ENCODE assay signal across 8 cellular contexts in genomic region chr1:32179193-32179442, GRCh38. TPM values are rescaled to one million over a fixed set of nuclear protein-coding genes. Genes with fewer than 3 reads are reported as not detected.
DNase-seq lines count a peak whose midpoint lies in the region; ATAC-seq and TF ChIP-seq lines count a peak whose summit lies in the region.

No MANE protein-coding gene starts in this region.

- peaks cover 28 to 35% of the 10 kb centered on the region in 2 donors for H3K4me1 ChIP-seq in gastrocnemius medialis

- H3K9me3 ChIP-seq in SK-N-MC (ENCODE audit: low read depth, low read length) (no peaks in the 10 kb centered on the region), gastrocnemius medialis (no peaks in the 10 kb centered on the region)

- H3K27me3 ChIP-seq in gastrocnemius medialis = no peaks in the 10 kb centered on the region

- TF ChIP-seq POLR2A in gastrocnemius medialis (IDR thresholded peaks at IDR 0.05) = no peak

- H3K36me3 ChIP-seq in SK-N-MC (ENCODE audit: insufficient read depth, low read length) = no peaks in the 10 kb centered on the region; the same call in 1 of the 2 replicates
- peaks cover 0 to 31% of the 10 kb centered on the region in 2 donors for H3K36me3 ChIP-seq in gastrocnemius medialis

- TF ChIP-seq CTCF in foreskin fibroblast (IDR thresholded peaks at IDR 0.05; ENCODE audit: low read depth, low read length) = no peak
- no peak for TF ChIP-seq CTCF in gastrocnemius medialis (IDR thresholded peaks at IDR 0.05 in 4 of 5, conservative IDR thresholded peaks at IDR 0.05 in 1 of 5)

- H3K4me3 ChIP-seq in SK-N-MC (no peak overlapping the region), foreskin fibroblast (ENCODE audit: low read depth in 1 of 2, low read length in 2 of 2) (peak overlapping the region; percentile 78 to 81), gastrocnemius medialis (peak overlapping the region; percentile 69 to 84 (median 76))

- in situ Hi-C loops in gastrocnemius medialis (cut with MboI; ENCODE audit: low sequenced_read_pairs in 4 of 4) = no loop called here

- ATAC-seq in GM21528 (IDR thresholded peaks at IDR 0.05; ENCODE audit: low FRiP score, unreplicated experiment) (peak; percentile 8), gastrocnemius medialis (peak; percentile 8 to 40), HG03378 (IDR thresholded peaks at IDR 0.05; ENCODE audit: unreplicated experiment) (no peak), GM21529 (IDR thresholded peaks at IDR 0.05; ENCODE audit: unreplicated experiment) (no peak)

- H3K27ac ChIP-seq in SK-N-MC (0 out of 2 replicates have a peak overlapping the region, but pooled peaks have one; percentile 56), gastrocnemius medialis (peak overlapping the region; percentile 92 to 98 (median 94))

- DNase-seq in SK-N-MC (ENCODE audit: low read depth, low spot score) (no peak), foreskin fibroblast (no peak), gastrocnemius medialis (no peak), kidney glomerular epithelial cell (lab: John Stamatoyannopoulos, UW) (no peak)
- no peak for DNase-seq in stimulated activated CD4-positive, alpha-beta T cell treated with anti-CD3 and anti-CD28 coated beads, Interleukin-1b, Interleukin-23, amount 100 ng/mL, for 48 hours

- intact Hi-C loops in gastrocnemius medialis (cut with DNase I; ENCODE audit: low total_unique reads) = loop anchor here (2.0 to 5.0 kb wide), 2 partner anchors 22 to 72 kb away; partner anchors contain the start of genes CCDC28B and KPNA6

- H3K9ac ChIP-seq in SK-N-MC (ENCODE audit: insufficient read length) = no peak overlapping the region

RNA-seq across cellular contexts. Expression of gene TXLNA, which starts 0.4 kb away (rescaled TPM):
- total RNA-seq in gastrocnemius medialis = 10 to 100 TPM; 15.7 to 21.0 (median 17.6) TPM

RNA-seq across cellular contexts. Expression of gene CCDC28B, which starts 21.3 kb away (rescaled TPM):
- total RNA-seq in gastrocnemius medialis = 10 to 100 TPM; 16.4 to 79.0 (median 56.8) TPM

RNA-seq across cellular contexts. Expression of gene IQCC, which starts 26.4 kb away (rescaled TPM):
- under 1 TPM; 0.49 to 0.93 (median 0.83) TPM for total RNA-seq in gastrocnemius medialis

RNA-seq across cellular contexts. Expression of gene DCDC2B, which starts 29.8 kb away (rescaled TPM):
- total RNA-seq in gastrocnemius medialis = not detected

RNA-seq across cellular contexts. Expression of gene TMEM234, which starts 43.0 kb away (rescaled TPM):
- 1 to 10 TPM; 1.6 to 4.6 (median 4.4) TPM for total RNA-seq in gastrocnemius medialis

Comparison
In these comparisons a context has a peak if more than half of its experiments do, and no peak if none do; other contexts are left out.
1. ATAC-seq: peak in GM21528 (single experiment) and gastrocnemius medialis (2 of 2); none in HG03378 (single experiment) and GM21529 (single experiment).